In genomic region chr6:142648526-142648925, GRCh38 we compare ENCODE assay signal across 25 cellular contexts.
"Had no signal": no experiment of that assay in that cellular context is flagged by ENCODE, and none has a peak within 500 bp of the region (broad histone marks: within the 10 kb centered on the region; RNA-seq: fewer than 3 reads in every experiment).

No MANE protein-coding gene starts in this region.

- DNase-seq: dermis blood vessel endothelial cell; effector memory CD4-positive, alpha-beta T cell; foreskin keratinocyte; glutamatergic neuron; left colon; mesenchymal stem cell; mucosa of descending colon; naive B cell; nucleus accumbens; sigmoid colon; stimulated activated CD4-positive, alpha-beta T cell treated with anti-CD3 and anti-CD28 coated beads, Interleukin-2, amount 100 ng/mL, for 24 hours; stimulated activated CD4-positive, alpha-beta T cell treated with anti-CD3 and anti-CD28 coated beads, Interleukin-4, amount 100 ng/mL, for 24 hours; stimulated activated naive CD4-positive, alpha-beta T cell treated with Interleukin-2 at 50 U/mL for 16 hours; upper lobe of left lung had no signal

- H3K36me3 Mint-ChIP-seq: mesothelial cell of epicardium; naive B cell; neural progenitor cell; stimulated activated effector memory CD8-positive, alpha-beta T cell treated with anti-CD3 and anti-CD28 coated beads, Interleukin-12 subunit alpha, Interleukin-12 subunit beta, amount 100 ng/mL, for 72 hours had no signal

- H3K9me3 ChIP-seq: esophagus muscularis mucosa, gastroesophageal sphincter, mucosa of descending colon, prostate gland, right atrium auricular region, sigmoid colon, thoracic aorta, tibial nerve, upper lobe of left lung had no signal

- H3K27ac Mint-ChIP-seq: mesothelial cell of epicardium; naive B cell; neural progenitor cell; stimulated activated effector memory CD8-positive, alpha-beta T cell treated with anti-CD3 and anti-CD28 coated beads, Interleukin-12 subunit alpha, Interleukin-12 subunit beta, amount 100 ng/mL, for 72 hours had no signal

- H3K36me3 ChIP-seq: esophagus muscularis mucosa, gastroesophageal sphincter, neural progenitor cell, prostate gland, right atrium auricular region, sigmoid colon, thoracic aorta, tibial nerve, upper lobe of left lung had no signal

- H3K9ac ChIP-seq: neural progenitor cell had no signal

- H3K4me3 ChIP-seq: coronary artery, esophagus muscularis mucosa, gastroesophageal sphincter, mucosa of descending colon, neural progenitor cell, prostate gland, right atrium auricular region, sigmoid colon, thoracic aorta, tibial nerve, upper lobe of left lung had no signal

- H3K4me3 Mint-ChIP-seq: mesothelial cell of epicardium; nephron; neural progenitor cell; stimulated activated effector memory CD8-positive, alpha-beta T cell treated with anti-CD3 and anti-CD28 coated beads, Interleukin-12 subunit alpha, Interleukin-12 subunit beta, amount 100 ng/mL, for 72 hours had no signal

- H3K9me3 Mint-ChIP-seq: mesothelial cell of epicardium; naive B cell; nephron; neural progenitor cell; stimulated activated effector memory CD8-positive, alpha-beta T cell treated with anti-CD3 and anti-CD28 coated beads, Interleukin-12 subunit alpha, Interleukin-12 subunit beta, amount 100 ng/mL, for 72 hours had no signal

- ATAC-seq: foreskin keratinocyte; gastroesophageal sphincter; stimulated activated effector memory CD8-positive, alpha-beta T cell treated with anti-CD3 and anti-CD28 coated beads, Interleukin-12 subunit alpha, Interleukin-12 subunit beta, amount 100 ng/mL, for 72 hours had no signal

- H3K27me3 ChIP-seq: esophagus muscularis mucosa, gastroesophageal sphincter, neural progenitor cell, right atrium auricular region, sigmoid colon, tibial nerve, upper lobe of left lung had no signal

- H3K27ac ChIP-seq: coronary artery, esophagus muscularis mucosa, foreskin keratinocyte, gastroesophageal sphincter, neural progenitor cell, prostate gland, right atrium auricular region, sigmoid colon, thoracic aorta, tibial nerve, upper lobe of left lung had no signal

- H3K4me1 Mint-ChIP-seq: nephron; neural progenitor cell; stimulated activated effector memory CD8-positive, alpha-beta T cell treated with anti-CD3 and anti-CD28 coated beads, Interleukin-12 subunit alpha, Interleukin-12 subunit beta, amount 100 ng/mL, for 72 hours had no signal

- H3K4me1 ChIP-seq: esophagus muscularis mucosa, foreskin keratinocyte, gastroesophageal sphincter, neural progenitor cell, prostate gland, right atrium auricular region, sigmoid colon, tibial nerve, upper lobe of left lung had no signal
